2 cellular contexts compared by ENCODE assay signal in genomic region chr16:28731253-28731652, GRCh38. TPM values are rescaled to one million over a fixed set of nuclear protein-coding genes. Genes with fewer than 3 reads are reported as not detected.
"Had no signal": no experiment of that assay in that cellular context is flagged by ENCODE, and none has a peak within 500 bp of the region (broad histone marks: within the 10 kb centered on the region; RNA-seq: fewer than 3 reads in every experiment).

No MANE protein-coding gene starts in this region.

RNA-seq across cellular contexts. Expression of gene NPIPB9, which starts 20.3 kb away (rescaled TPM):
- total RNA-seq: GM23248, HT-29 had no signal
- polyA plus RNA-seq: GM23248 had no signal
